ENCODE assay signal across 17 cellular contexts in genomic region chr15:36185845-36186244, GRCh38.
DNase-seq lines count a peak whose midpoint lies in the region; ATAC-seq and TF ChIP-seq lines count a peak whose summit lies in the region.
"Had no signal": no experiment of that assay in that cellular context is flagged by ENCODE, and none has a peak within 500 bp of the region (broad histone marks: within the 10 kb centered on the region; RNA-seq: fewer than 3 reads in every experiment).

No MANE protein-coding gene starts in this region.

- TF ChIP-seq CTCF in HCT116 (IDR thresholded peaks at IDR 0.05 in 2 of 3, conservative IDR thresholded peaks at IDR 0.05 in 1 of 3; ENCODE audit: borderline replicate concordance in 1 of 3, insufficient read depth in 1 of 3, low read depth in 2 of 3, low read length in 2 of 3): no peak
- no peak for TF ChIP-seq CTCF in OCI-LY7 (conservative IDR thresholded peaks at IDR 0.05; ENCODE audit: low read length)

- H3K4me1 ChIP-seq in BLaER1 treated with 17β-estradiol and CSF1 and Interleukin-3, amounts not matched to agents 10 nM and 100 nM: peaks cover 0 to 41% (median 19%) of the 10 kb centered on the region in 10 experiments; a peak in 14 of 20 replicates
- H3K4me1 ChIP-seq in HCT116 (ENCODE audit: control insufficient read depth in 1 of 2, insufficient read depth in 2 of 2, low read length in 2 of 2) (no peaks in the 10 kb centered on the region), OCI-LY7 (ENCODE audit: insufficient read depth, low read length, poor library complexity, severe bottlenecking) (no peaks in the 10 kb centered on the region)
- H3K4me1 ChIP-seq: BLaER1, HAP-1 had no signal

- no peaks in the 10 kb centered on the region for H3K9me3 ChIP-seq in BLaER1 treated with 17β-estradiol and CSF1 and Interleukin-3, amounts not matched to agents 10 nM and 100 nM (replicated peaks in 1 of 11)
- H3K9me3 ChIP-seq in HCT116 (ENCODE audit: control insufficient read depth in 1 of 2, insufficient read depth in 1 of 2, low read depth in 1 of 2, low read length in 2 of 2) (no peaks in the 10 kb centered on the region), OCI-LY7 (ENCODE audit: low read length) (no peaks in the 10 kb centered on the region)
- H3K9me3 ChIP-seq: BLaER1, HAP-1 had no signal

- H3K27me3 ChIP-seq in BLaER1 treated with 17β-estradiol and CSF1 and Interleukin-3, amounts not matched to agents 10 nM and 100 nM: no peaks in the 10 kb centered on the region
- no peaks in the 10 kb centered on the region for H3K27me3 ChIP-seq in HCT116 (ENCODE audit: insufficient read depth, low read length)
- H3K27me3 ChIP-seq: BLaER1 had no signal

- no peaks in the 10 kb centered on the region for H3K4me1 Mint-ChIP-seq in immature natural killer cell

- H3K9me3 Mint-ChIP-seq in immature natural killer cell: peaks cover 8 to 42% (median 18%) of the 10 kb centered on the region in 6 donors
- H3K9me3 Mint-ChIP-seq: HFFc6 had no signal

- intact Hi-C loops in HCT116 (cut with micrococcal nuclease) (no loop called here), left colon (cut with DNase I, micrococcal nuclease) (no loop called here), OCI-LY7 (cut with micrococcal nuclease; ENCODE audit: unreplicated experiment) (no loop called here)

- no peaks in the 10 kb centered on the region for H3K36me3 Mint-ChIP-seq in immature natural killer cell
- H3K36me3 Mint-ChIP-seq: CD8-positive, alpha-beta T cell had no signal

- ATAC-seq in HCT116 (no peak), left colon (peak; percentile 91)
- ATAC-seq: CD8-positive, alpha-beta T cell had no signal

- H3K27ac ChIP-seq in BLaER1 treated with 17β-estradiol and CSF1 and Interleukin-3, amounts not matched to agents 10 nM and 100 nM: peak overlapping the region in 9 of 11 experiments; percentile 5 to 73 (median 49); a peak in 11 of 22 replicates
- H3K27ac ChIP-seq in HCT116 (ENCODE audit: low read depth, low read length) (no peak overlapping the region), OCI-LY7 (ENCODE audit: low read depth, low read length, poor library complexity, severe bottlenecking) (no peak overlapping the region)
- H3K27ac ChIP-seq: BLaER1, HL-60 had no signal

- H4K20me1 ChIP-seq in BLaER1 treated with 17β-estradiol and CSF1 and Interleukin-3, amounts not matched to agents 10 nM and 100 nM: no peaks in the 10 kb centered on the region
- no peaks in the 10 kb centered on the region for H4K20me1 ChIP-seq in HCT116 (ENCODE audit: insufficient read depth)
- no peaks in the 10 kb centered on the region for H4K20me1 ChIP-seq in OCI-LY7 (ENCODE audit: insufficient read depth, low read length)
- H4K20me1 ChIP-seq: BLaER1 had no signal

- no peak for DNase-seq in HCT116 (ENCODE audit: low read depth, low spot score)
- DNase-seq in OCI-M1 (lab: John Stamatoyannopoulos, UW): peak; percentile 11
- DNase-seq in left colon: no peak
- DNase-seq in T-helper 2 cell: no peak
- DNase-seq in NCI-H510A (lab: John Stamatoyannopoulos, UW): no peak
- DNase-seq in immature natural killer cell: no peak
- DNase-seq in OCI-LY7 (ENCODE audit: low spot score): no peak
- DNase-seq: 8988T; Calu3; CD8-positive, alpha-beta T cell; DMS79 treated with DMSO at 0.1 percent for 48 hours; EL; HFFc6 had no signal

- POLR2A ChIA-PET in HCT116 (lab: Charles Lee) (no interaction called here), OCI-LY7 (lab: Charles Lee) (no interaction called here)

- H2AFZ ChIP-seq in HCT116 (ENCODE audit: low read depth, low read length, poor library complexity, severe bottlenecking) (peak overlapping the region; percentile 49), OCI-LY7 (ENCODE audit: low read length) (no peak overlapping the region)

- H3K4me3 ChIP-seq in BLaER1 treated with 17β-estradiol and CSF1 and Interleukin-3, amounts not matched to agents 10 nM and 100 nM: no peak overlapping the region
- H3K4me3 ChIP-seq in HCT116 (replicated peaks in 1 of 2; ENCODE audit: low read depth in 1 of 2, low read length in 2 of 2) (no peak overlapping the region), OCI-LY7 (ENCODE audit: low read depth, low read length, poor library complexity, severe bottlenecking) (no peak overlapping the region)
- H3K4me3 ChIP-seq: BLaER1, HAP-1 had no signal

- no peak for TF ChIP-seq RAD21 in HCT116 (IDR thresholded peaks at IDR 0.05; ENCODE audit: low read depth)

- no peak for TF ChIP-seq POLR2A in HCT116 (IDR thresholded peaks at IDR 0.05; ENCODE audit: borderline replicate concordance, extremely low read depth, insufficient read depth, insufficient read length)

- RAD21 ChIA-PET in HCT116 (lab: Charles Lee; ENCODE audit: low non-redundant PET in 1 of 2, low total read pairs in 2 of 2, uncharacterized antibody in 2 of 2, unreplicated experiment in 2 of 2): no interaction called here

- H3K36me3 ChIP-seq in BLaER1 treated with 17β-estradiol and CSF1 and Interleukin-3, amounts not matched to agents 10 nM and 100 nM: no peaks in the 10 kb centered on the region
- no peaks in the 10 kb centered on the region for H3K36me3 ChIP-seq in HCT116 (ENCODE audit: control insufficient read depth in 1 of 2, insufficient read depth in 2 of 2, low read length in 2 of 2)
- no peaks in the 10 kb centered on the region for H3K36me3 ChIP-seq in OCI-LY7 (ENCODE audit: insufficient read depth, low read length)
- H3K36me3 ChIP-seq: BLaER1, HAP-1 had no signal

- H3K27ac Mint-ChIP-seq in immature natural killer cell: no peak overlapping the region
- H3K27ac Mint-ChIP-seq: CD8-positive, alpha-beta T cell; HFFc6 had no signal

- H3K4me2 ChIP-seq in BLaER1 treated with 17β-estradiol and CSF1 and Interleukin-3, amounts not matched to agents 10 nM and 100 nM: peak overlapping the region in 7 of 11 experiments; percentile 39 to 60 (median 47); a peak in 13 of 22 replicates
- H3K4me2 ChIP-seq in HCT116 (ENCODE audit: low read length): no peak overlapping the region
- no peak overlapping the region for H3K4me2 ChIP-seq in OCI-LY7 (ENCODE audit: low read length)
- H3K4me2 ChIP-seq: BLaER1 had no signal

- no TSS peak for BruUV-seq in HCT116 (replicated peaks; lab: Mats Ljungman, UMichigan)
- no TSS peak for BruUV-seq in OCI-LY7 (replicated peaks; lab: Mats Ljungman, UMichigan)

- H3K4me3 Mint-ChIP-seq in immature natural killer cell: no peak overlapping the region
- H3K4me3 Mint-ChIP-seq: CD8-positive, alpha-beta T cell; HFFc6 had no signal

- H3K9ac ChIP-seq in BLaER1 treated with 17β-estradiol and CSF1 and Interleukin-3, amounts not matched to agents 10 nM and 100 nM: no peak overlapping the region
- no peak overlapping the region for H3K9ac ChIP-seq in HCT116 (ENCODE audit: low read length)
- H3K9ac ChIP-seq: BLaER1 had no signal

- CTCF ChIA-PET in HCT116 (lab: Charles Lee): no interaction called here
- CTCF ChIA-PET in OCI-LY7 (lab: Charles Lee; ENCODE audit: unreplicated experiment): no interaction called here

- no peaks in the 10 kb centered on the region for H3K79me2 ChIP-seq in HCT116 (ENCODE audit: insufficient read depth, low read length)
- H3K79me2 ChIP-seq in OCI-LY7 (ENCODE audit: insufficient read depth, low read depth, low read length): no peaks in the 10 kb centered on the region

- H3K27me3 Mint-ChIP-seq in immature natural killer cell (ENCODE audit: low read depth in 3 of 3): peaks cover 0 to 2% (median 1%) of the 10 kb centered on the region in 3 donors

- H3K9me2 ChIP-seq in HCT116 (ENCODE audit: insufficient read depth): no peaks in the 10 kb centered on the region
- no peaks in the 10 kb centered on the region for H3K9me2 ChIP-seq in OCI-LY7 (ENCODE audit: insufficient read depth, low read length)

TF ChIP-seq in HCT116, 20 proteins besides CTCF, POLR2A, EP300 and RAD21 (continues in another document):
- TF ChIP-seq SIN3A (IDR thresholded peaks at IDR 0.05; ENCODE audit: low read depth): no peak
- TF ChIP-seq ATF3 (IDR thresholded peaks at IDR 0.05): no peak
- TF ChIP-seq POLR2AphosphoS5 (IDR thresholded peaks at IDR 0.05; ENCODE audit: low read depth, low read length): no peak
- no peak for TF ChIP-seq EZH2 (IDR thresholded peaks at IDR 0.05)
- TF ChIP-seq YY1 (IDR thresholded peaks at IDR 0.05; ENCODE audit: extremely low read depth, insufficient replicate concordance, low read depth, low read length): no peak
- TF ChIP-seq TCF7L2 (IDR thresholded peaks at IDR 0.05; ENCODE audit: borderline replicate concordance, extremely low read depth, insufficient read depth, insufficient read length): no peak
- TF ChIP-seq JUND (IDR thresholded peaks at IDR 0.05): no peak
- TF ChIP-seq REST (IDR thresholded peaks at IDR 0.05; ENCODE audit: low read depth): no peak
- no peak for TF ChIP-seq CBX3 (IDR thresholded peaks at IDR 0.05; ENCODE audit: low read depth)
- no peak for TF ChIP-seq ZNF274 (IDR thresholded peaks at IDR 0.05; ENCODE audit: low read depth, low read length)

Comparison
In these comparisons a context has a peak if more than half of its experiments do, and no peak if none do; other contexts are left out.
1. H3K27ac ChIP-seq: peak in BLaER1 treated with 17β-estradiol and CSF1 and Interleukin-3, amounts not matched to agents 10 nM and 100 nM (9 of 11); none in HCT116 (single experiment) and OCI-LY7 (single experiment).
2. H3K4me2 ChIP-seq: peak in BLaER1 treated with 17β-estradiol and CSF1 and Interleukin-3, amounts not matched to agents 10 nM and 100 nM (7 of 11); none in HCT116 (single experiment) and OCI-LY7 (single experiment).